In the genomic region with DNA sequence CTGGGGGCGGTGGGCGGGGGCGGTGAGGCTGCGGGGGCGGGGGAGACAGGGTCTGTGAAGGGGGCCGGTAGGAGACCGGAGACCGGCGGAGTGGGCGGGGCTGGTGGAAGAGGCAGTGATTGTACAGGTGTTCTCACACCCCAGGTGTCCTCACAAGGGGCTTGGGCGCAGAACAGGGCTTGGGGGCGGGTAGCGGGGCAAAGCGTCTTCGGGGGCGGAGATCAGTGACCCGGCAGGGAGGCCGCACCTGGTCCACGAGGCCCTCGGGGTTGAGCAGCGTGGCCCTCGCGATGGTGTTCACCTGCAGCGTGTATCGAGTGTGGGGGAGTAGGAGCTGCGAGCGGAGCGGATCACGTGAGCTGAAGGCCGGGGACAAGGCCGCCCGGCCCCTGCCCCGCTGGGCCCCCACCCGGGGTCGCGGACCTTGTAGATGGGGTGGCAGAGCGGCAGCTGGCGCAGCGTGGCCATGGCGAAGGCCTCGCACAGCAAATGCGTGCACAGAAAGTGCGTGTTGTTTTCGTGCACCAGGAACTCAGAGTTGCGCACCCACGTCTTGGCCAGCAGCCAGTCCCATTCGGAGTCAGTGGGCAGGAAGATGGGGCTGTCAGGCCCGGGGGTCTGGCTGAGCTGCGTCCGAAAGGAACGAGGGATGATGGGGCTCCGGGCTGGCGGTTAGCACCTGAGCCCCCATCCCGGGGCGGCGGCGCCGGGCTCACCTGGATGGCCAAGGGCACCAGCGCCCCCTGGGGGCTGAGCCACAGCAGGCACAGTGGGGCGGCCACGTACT, we compare ENCODE assay signal across 1 cellular context.
A peak's percentile ranks its signal among the peaks of the same experiment; 100 is the strongest.
TF ChIP-seq lines count a peak whose summit lies in the region.

No MANE protein-coding gene starts in this region.

TF ChIP-seq in HepG2, 621 proteins besides CTCF, POLR2A, EP300 and RAD21 (continued from another document and continues in another):
- TF ChIP-seq, protein P1, sequence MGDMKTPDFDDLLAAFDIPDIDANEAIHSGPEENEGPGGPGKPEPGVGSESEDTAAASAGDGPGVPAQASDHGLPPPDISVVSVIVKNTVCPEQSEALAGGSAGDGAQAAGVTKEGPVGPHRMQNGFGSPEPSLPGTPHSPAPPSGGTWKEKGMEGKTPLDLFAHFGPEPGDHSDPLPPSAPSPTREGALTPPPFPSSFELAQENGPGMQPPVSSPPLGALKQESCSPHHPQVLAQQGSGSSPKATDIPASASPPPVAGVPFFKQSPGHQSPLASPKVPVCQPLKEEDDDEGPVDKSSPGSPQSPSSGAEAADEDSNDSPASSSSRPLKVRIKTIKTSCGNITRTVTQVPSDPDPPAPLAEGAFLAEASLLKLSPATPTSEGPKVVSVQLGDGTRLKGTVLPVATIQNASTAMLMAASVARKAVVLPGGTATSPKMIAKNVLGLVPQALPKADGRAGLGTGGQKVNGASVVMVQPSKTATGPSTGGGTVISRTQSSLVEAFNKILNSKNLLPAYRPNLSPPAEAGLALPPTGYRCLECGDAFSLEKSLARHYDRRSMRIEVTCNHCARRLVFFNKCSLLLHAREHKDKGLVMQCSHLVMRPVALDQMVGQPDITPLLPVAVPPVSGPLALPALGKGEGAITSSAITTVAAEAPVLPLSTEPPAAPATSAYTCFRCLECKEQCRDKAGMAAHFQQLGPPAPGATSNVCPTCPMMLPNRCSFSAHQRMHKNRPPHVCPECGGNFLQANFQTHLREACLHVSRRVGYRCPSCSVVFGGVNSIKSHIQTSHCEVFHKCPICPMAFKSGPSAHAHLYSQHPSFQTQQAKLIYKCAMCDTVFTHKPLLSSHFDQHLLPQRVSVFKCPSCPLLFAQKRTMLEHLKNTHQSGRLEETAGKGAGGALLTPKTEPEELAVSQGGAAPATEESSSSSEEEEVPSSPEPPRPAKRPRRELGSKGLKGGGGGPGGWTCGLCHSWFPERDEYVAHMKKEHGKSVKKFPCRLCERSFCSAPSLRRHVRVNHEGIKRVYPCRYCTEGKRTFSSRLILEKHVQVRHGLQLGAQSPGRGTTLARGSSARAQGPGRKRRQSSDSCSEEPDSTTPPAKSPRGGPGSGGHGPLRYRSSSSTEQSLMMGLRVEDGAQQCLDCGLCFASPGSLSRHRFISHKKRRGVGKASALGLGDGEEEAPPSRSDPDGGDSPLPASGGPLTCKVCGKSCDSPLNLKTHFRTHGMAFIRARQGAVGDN (CRISPR knock-in tag; IDR thresholded peaks at IDR 0.05), result peak; percentile 43
- TF ChIP-seq THYN1 (CRISPR knock-in tag; IDR thresholded peaks at IDR 0.05; ENCODE audit: borderline replicate concordance, low read depth) (no peak), PAX8 (CRISPR knock-in tag; IDR thresholded peaks at IDR 0.05; ENCODE audit: borderline replicate concordance) (no peak), ZNF383 (CRISPR knock-in tag; IDR thresholded peaks at IDR 0.05; ENCODE audit: borderline replicate concordance) (no peak), MTA1 (CRISPR knock-in tag; IDR thresholded peaks at IDR 0.05; ENCODE audit: borderline replicate concordance) (0 out of 2 replicates have a peak, but pooled peaks have one; percentile 13), ZNF570 (CRISPR knock-in tag; IDR thresholded peaks at IDR 0.05; ENCODE audit: borderline replicate concordance) (no peak), SRSF1 (optimal IDR thresholded peaks at IDR 0.05; ENCODE audit: low read depth, low read length) (peak; percentile 25), ZNF124 (CRISPR knock-in tag; IDR thresholded peaks at IDR 0.05) (no peak), BRD4 (CRISPR knock-in tag; IDR thresholded peaks at IDR 0.05) (no peak), TEAD2 (CRISPR knock-in tag; IDR thresholded peaks at IDR 0.05) (no peak), ZEB1 (IDR thresholded peaks at IDR 0.05; ENCODE audit: insufficient replicate concordance, low read depth) (peak; percentile 84), HES4 (CRISPR knock-in tag; IDR thresholded peaks at IDR 0.05; ENCODE audit: borderline replicate concordance) (no peak), ZNF496 (CRISPR knock-in tag; IDR thresholded peaks at IDR 0.05; ENCODE audit: insufficient replicate concordance) (no peak), MATR3 (CRISPR knock-in tag; IDR thresholded peaks at IDR 0.05) (no peak), ATF7 (IDR thresholded peaks at IDR 0.05) (no peak), ATF7 (CRISPR knock-in tag; IDR thresholded peaks at IDR 0.05) (no peak), ZBTB8A (CRISPR knock-in tag; IDR thresholded peaks at IDR 0.05; ENCODE audit: borderline replicate concordance, low read depth) (no peak), MTF2 (CRISPR knock-in tag; IDR thresholded peaks at IDR 0.05; ENCODE audit: borderline replicate concordance) (0 out of 2 replicates have a peak, but pooled peaks have one; percentile 72), HOXA3 (CRISPR knock-in tag; IDR thresholded peaks at IDR 0.05) (0 out of 2 replicates have a peak, but pooled peaks have one; percentile 15), FOSL1 (CRISPR knock-in tag; IDR thresholded peaks at IDR 0.05; ENCODE audit: borderline replicate concordance) (no peak), ZNF335 (CRISPR knock-in tag; IDR thresholded peaks at IDR 0.05) (no peak), KDM2A (CRISPR knock-in tag; IDR thresholded peaks at IDR 0.05; ENCODE audit: borderline replicate concordance, low read depth) (peak; percentile 58; the same call in 1 of the 2 replicates)
- TF ChIP-seq, protein P2, sequence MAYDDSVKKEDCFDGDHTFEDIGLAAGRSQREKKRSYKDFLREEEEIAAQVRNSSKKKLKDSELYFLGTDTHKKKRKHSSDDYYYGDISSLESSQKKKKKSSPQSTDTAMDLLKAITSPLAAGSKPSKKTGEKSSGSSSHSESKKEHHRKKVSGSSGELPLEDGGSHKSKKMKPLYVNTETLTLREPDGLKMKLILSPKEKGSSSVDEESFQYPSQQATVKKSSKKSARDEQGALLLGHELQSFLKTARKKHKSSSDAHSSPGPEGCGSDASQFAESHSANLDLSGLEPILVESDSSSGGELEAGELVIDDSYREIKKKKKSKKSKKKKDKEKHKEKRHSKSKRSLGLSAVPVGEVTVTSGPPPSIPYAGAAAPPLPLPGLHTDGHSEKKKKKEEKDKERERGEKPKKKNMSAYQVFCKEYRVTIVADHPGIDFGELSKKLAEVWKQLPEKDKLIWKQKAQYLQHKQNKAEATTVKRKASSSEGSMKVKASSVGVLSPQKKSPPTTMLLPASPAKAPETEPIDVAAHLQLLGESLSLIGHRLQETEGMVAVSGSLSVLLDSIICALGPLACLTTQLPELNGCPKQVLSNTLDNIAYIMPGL (CRISPR knock-in tag; IDR thresholded peaks at IDR 0.05; ENCODE audit: borderline replicate concordance in 1 of 2, low read depth in 1 of 2), result peak; percentile 41 to 72; a peak in 2 of 4 replicates
- TF ChIP-seq, protein P3, sequence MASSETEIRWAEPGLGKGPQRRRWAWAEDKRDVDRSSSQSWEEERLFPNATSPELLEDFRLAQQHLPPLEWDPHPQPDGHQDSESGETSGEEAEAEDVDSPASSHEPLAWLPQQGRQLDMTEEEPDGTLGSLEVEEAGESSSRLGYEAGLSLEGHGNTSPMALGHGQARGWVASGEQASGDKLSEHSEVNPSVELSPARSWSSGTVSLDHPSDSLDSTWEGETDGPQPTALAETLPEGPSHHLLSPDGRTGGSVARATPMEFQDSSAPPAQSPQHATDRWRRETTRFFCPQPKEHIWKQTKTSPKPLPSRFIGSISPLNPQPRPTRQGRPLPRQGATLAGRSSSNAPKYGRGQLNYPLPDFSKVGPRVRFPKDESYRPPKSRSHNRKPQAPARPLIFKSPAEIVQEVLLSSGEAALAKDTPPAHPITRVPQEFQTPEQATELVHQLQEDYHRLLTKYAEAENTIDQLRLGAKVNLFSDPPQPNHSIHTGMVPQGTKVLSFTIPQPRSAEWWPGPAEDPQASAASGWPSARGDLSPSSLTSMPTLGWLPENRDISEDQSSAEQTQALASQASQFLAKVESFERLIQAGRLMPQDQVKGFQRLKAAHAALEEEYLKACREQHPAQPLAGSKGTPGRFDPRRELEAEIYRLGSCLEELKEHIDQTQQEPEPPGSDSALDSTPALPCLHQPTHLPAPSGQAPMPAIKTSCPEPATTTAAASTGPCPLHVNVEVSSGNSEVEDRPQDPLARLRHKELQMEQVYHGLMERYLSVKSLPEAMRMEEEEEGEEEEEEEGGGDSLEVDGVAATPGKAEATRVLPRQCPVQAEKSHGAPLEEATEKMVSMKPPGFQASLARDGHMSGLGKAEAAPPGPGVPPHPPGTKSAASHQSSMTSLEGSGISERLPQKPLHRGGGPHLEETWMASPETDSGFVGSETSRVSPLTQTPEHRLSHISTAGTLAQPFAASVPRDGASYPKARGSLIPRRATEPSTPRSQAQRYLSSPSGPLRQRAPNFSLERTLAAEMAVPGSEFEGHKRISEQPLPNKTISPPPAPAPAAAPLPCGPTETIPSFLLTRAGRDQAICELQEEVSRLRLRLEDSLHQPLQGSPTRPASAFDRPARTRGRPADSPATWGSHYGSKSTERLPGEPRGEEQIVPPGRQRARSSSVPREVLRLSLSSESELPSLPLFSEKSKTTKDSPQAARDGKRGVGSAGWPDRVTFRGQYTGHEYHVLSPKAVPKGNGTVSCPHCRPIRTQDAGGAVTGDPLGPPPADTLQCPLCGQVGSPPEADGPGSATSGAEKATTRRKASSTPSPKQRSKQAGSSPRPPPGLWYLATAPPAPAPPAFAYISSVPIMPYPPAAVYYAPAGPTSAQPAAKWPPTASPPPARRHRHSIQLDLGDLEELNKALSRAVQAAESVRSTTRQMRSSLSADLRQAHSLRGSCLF (CRISPR knock-in tag; IDR thresholded peaks at IDR 0.05; ENCODE audit: borderline replicate concordance), result no peak
- TF ChIP-seq, protein P4, sequence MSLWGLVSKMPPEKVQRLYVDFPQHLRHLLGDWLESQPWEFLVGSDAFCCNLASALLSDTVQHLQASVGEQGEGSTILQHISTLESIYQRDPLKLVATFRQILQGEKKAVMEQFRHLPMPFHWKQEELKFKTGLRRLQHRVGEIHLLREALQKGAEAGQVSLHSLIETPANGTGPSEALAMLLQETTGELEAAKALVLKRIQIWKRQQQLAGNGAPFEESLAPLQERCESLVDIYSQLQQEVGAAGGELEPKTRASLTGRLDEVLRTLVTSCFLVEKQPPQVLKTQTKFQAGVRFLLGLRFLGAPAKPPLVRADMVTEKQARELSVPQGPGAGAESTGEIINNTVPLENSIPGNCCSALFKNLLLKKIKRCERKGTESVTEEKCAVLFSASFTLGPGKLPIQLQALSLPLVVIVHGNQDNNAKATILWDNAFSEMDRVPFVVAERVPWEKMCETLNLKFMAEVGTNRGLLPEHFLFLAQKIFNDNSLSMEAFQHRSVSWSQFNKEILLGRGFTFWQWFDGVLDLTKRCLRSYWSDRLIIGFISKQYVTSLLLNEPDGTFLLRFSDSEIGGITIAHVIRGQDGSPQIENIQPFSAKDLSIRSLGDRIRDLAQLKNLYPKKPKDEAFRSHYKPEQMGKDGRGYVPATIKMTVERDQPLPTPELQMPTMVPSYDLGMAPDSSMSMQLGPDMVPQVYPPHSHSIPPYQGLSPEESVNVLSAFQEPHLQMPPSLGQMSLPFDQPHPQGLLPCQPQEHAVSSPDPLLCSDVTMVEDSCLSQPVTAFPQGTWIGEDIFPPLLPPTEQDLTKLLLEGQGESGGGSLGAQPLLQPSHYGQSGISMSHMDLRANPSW (CRISPR knock-in tag; IDR thresholded peaks at IDR 0.05; ENCODE audit: borderline replicate concordance), result no peak
- TF ChIP-seq, protein P5, sequence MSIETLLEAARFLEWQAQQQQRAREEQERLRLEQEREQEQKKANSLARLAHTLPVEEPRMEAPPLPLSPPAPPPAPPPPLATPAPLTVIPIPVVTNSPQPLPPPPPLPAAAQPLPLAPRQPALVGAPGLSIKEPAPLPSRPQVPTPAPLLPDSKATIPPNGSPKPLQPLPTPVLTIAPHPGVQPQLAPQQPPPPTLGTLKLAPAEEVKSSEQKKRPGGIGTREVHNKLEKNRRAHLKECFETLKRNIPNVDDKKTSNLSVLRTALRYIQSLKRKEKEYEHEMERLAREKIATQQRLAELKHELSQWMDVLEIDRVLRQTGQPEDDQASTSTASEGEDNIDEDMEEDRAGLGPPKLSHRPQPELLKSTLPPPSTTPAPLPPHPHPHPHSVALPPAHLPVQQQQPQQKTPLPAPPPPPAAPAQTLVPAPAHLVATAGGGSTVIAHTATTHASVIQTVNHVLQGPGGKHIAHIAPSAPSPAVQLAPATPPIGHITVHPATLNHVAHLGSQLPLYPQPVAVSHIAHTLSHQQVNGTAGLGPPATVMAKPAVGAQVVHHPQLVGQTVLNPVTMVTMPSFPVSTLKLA (IDR thresholded peaks at IDR 0.05), result no peak
- TF ChIP-seq, protein P6, sequence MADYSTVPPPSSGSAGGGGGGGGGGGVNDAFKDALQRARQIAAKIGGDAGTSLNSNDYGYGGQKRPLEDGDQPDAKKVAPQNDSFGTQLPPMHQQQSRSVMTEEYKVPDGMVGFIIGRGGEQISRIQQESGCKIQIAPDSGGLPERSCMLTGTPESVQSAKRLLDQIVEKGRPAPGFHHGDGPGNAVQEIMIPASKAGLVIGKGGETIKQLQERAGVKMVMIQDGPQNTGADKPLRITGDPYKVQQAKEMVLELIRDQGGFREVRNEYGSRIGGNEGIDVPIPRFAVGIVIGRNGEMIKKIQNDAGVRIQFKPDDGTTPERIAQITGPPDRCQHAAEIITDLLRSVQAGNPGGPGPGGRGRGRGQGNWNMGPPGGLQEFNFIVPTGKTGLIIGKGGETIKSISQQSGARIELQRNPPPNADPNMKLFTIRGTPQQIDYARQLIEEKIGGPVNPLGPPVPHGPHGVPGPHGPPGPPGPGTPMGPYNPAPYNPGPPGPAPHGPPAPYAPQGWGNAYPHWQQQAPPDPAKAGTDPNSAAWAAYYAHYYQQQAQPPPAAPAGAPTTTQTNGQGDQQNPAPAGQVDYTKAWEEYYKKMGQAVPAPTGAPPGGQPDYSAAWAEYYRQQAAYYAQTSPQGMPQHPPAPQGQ (CRISPR knock-in tag; IDR thresholded peaks at IDR 0.05; ENCODE audit: borderline replicate concordance), result no peak
- TF ChIP-seq, protein P7, sequence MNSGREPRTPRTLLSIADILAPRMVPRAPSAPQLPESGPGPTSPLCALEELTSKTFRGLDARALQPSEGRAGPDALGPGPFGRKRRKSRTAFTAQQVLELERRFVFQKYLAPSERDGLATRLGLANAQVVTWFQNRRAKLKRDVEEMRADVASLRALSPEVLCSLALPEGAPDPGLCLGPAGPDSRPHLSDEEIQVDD (CRISPR knock-in tag; IDR thresholded peaks at IDR 0.05; ENCODE audit: borderline replicate concordance), result no peak
- TF ChIP-seq, protein P8, sequence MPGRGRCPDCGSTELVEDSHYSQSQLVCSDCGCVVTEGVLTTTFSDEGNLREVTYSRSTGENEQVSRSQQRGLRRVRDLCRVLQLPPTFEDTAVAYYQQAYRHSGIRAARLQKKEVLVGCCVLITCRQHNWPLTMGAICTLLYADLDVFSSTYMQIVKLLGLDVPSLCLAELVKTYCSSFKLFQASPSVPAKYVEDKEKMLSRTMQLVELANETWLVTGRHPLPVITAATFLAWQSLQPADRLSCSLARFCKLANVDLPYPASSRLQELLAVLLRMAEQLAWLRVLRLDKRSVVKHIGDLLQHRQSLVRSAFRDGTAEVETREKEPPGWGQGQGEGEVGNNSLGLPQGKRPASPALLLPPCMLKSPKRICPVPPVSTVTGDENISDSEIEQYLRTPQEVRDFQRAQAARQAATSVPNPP (CRISPR knock-in tag; IDR thresholded peaks at IDR 0.05), result no peak
- TF ChIP-seq, protein P9, sequence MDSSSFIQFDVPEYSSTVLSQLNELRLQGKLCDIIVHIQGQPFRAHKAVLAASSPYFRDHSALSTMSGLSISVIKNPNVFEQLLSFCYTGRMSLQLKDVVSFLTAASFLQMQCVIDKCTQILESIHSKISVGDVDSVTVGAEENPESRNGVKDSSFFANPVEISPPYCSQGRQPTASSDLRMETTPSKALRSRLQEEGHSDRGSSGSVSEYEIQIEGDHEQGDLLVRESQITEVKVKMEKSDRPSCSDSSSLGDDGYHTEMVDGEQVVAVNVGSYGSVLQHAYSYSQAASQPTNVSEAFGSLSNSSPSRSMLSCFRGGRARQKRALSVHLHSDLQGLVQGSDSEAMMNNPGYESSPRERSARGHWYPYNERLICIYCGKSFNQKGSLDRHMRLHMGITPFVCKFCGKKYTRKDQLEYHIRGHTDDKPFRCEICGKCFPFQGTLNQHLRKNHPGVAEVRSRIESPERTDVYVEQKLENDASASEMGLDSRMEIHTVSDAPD (CRISPR knock-in tag; IDR thresholded peaks at IDR 0.05), result no peak
